34 cellular contexts compared by ENCODE assay signal in the genomic region with DNA sequence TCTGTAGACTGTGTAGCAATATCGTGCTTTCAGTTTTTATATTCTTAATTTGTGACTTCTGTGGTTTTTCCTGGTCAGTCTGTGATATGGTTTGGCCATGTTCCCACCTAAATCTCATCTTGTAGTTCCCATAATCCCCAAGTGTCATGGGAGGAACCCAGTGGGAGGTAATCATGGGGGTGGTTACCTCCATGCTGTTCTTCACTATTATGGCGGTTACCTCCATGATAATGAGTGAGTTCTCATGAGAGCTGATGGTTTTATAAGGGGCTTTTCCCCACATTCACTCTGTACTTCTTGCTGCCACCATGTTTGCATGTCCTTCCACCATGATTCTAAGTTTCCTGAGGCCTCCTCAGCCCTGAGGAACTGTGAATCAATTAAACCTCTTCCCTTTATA.
DNase-seq lines count a peak whose midpoint lies in the region; ATAC-seq, FAIRE-seq and TF ChIP-seq lines count a peak whose summit lies in the region.
"Had no signal": no experiment of that assay in that cellular context is flagged by ENCODE, and none has a peak within 500 bp of the region (broad histone marks: within the 10 kb centered on the region; RNA-seq: fewer than 3 reads in every experiment).

No MANE protein-coding gene starts in this region.

- no peak for TF ChIP-seq CTCF in K562 (IDR thresholded peaks at IDR 0.05 in 2 of 3, conservative IDR thresholded peaks at IDR 0.05 in 1 of 3; ENCODE audit: insufficient read depth in 2 of 3, low read depth in 1 of 3, low read length in 3 of 3)
- TF ChIP-seq CTCF in type B pancreatic cell (conservative IDR thresholded peaks at IDR 0.05): no peak
- TF ChIP-seq CTCF in CD4-positive, alpha-beta T cell (IDR thresholded peaks at IDR 0.05): no peak

- BruUV-seq in K562 (replicated peaks; lab: Mats Ljungman, UMichigan): no TSS peak

- no peak overlapping the region for H3K18ac ChIP-seq in mesendoderm (ENCODE audit: low read length)

- no peak overlapping the region for H4K8ac ChIP-seq in mesendoderm (ENCODE audit: low read depth, low read length)

- H3K27ac ChIP-seq in K562 (ENCODE audit: extremely low read depth, low read depth, low read length) (no peak overlapping the region), mesendoderm (ENCODE audit: low read depth, low read length) (no peak overlapping the region)
- H3K27ac ChIP-seq in CD4-positive, alpha-beta T cell (ENCODE audit: low read depth, low read length): no peak overlapping the region
- H3K27ac ChIP-seq: 22Rv1; A549; BLaER1; BLaER1 treated with 17β-estradiol and CSF1 and Interleukin-3, amounts not matched to agents 10 nM and 100 nM; C4-2B had no signal

- in situ Hi-C loops in K562 (cut with MboI): no loop called here

- peak; percentile 30 for DNase-seq in OCI-M1 (lab: John Stamatoyannopoulos, UW)
- peak in 1 of 4 experiments; percentile 28 for DNase-seq in K562 (ENCODE audit: extremely low read depth in 1 of 4, low spot score in 3 of 4)
- DNase-seq in mesendoderm: peak; percentile 10
- no peak for DNase-seq in type B pancreatic cell (ENCODE audit: extremely low spot score, unreplicated experiment)
- no peak for DNase-seq in activated CD8-positive, alpha-beta memory T cell treated with anti-CD3 and anti-CD28 coated beads, Interleukin-2, amount 50 U/mL, for 4 hours
- no peak for DNase-seq in CD4-positive, alpha-beta T cell
- DNase-seq: 8988T; ACHN; AML-193; BE2C; C1 segment of cervical spinal cord; Caco-2; Calu3; CD4-positive, alpha-beta memory T cell; CD4-positive, CD25-positive, alpha-beta regulatory T cell; CD8-positive, alpha-beta memory T cell; CD8-positive, alpha-beta T cell; COR-L47; DMS 273 treated with DMSO at 0.1 percent for 48 hours; DMS153; DMS53; DMS79; DMS79 treated with DMSO at 0.1 percent for 48 hours; DND-41; EL had no signal

- no peak overlapping the region for H3K4ac ChIP-seq in mesendoderm (ENCODE audit: low read depth, low read length)

- H2BK15ac ChIP-seq in mesendoderm (replicated peaks; ENCODE audit: low read depth): no peak overlapping the region

- no peak overlapping the region for H3K9ac ChIP-seq in K562 (ENCODE audit: insufficient read depth in 1 of 2, low read depth in 2 of 2, low read length in 2 of 2)
- H3K9ac ChIP-seq in mesendoderm (ENCODE audit: low read length): no peak overlapping the region
- H3K9ac ChIP-seq: BLaER1; BLaER1 treated with 17β-estradiol and CSF1 and Interleukin-3, amounts not matched to agents 10 nM and 100 nM had no signal

- no peaks in the 10 kb centered on the region for H3K9me3 ChIP-seq in K562 (replicated peaks; ENCODE audit: control insufficient read depth, insufficient read depth, low read depth, low read length)
- no peaks in the 10 kb centered on the region for H3K9me3 ChIP-seq in CD4-positive, alpha-beta T cell (ENCODE audit: control insufficient read depth, low read length)
- H3K9me3 ChIP-seq: A549; BE2C; BLaER1; BLaER1 treated with 17β-estradiol and CSF1 and Interleukin-3, amounts not matched to agents 10 nM and 100 nM; Caco-2 had no signal

- no peaks in the 10 kb centered on the region for H3K79me1 ChIP-seq in mesendoderm (ENCODE audit: low read length)

- no peak overlapping the region for H3K27ac Mint-ChIP-seq in type B pancreatic cell
- no peak overlapping the region for H3K27ac Mint-ChIP-seq in CD4-positive, alpha-beta T cell
- H3K27ac Mint-ChIP-seq: B cell; CD14-positive monocyte; CD4-positive, alpha-beta memory T cell; CD4-positive, CD25-positive, alpha-beta regulatory T cell; CD8-positive, alpha-beta memory T cell; CD8-positive, alpha-beta T cell had no signal

- H3K36me3 ChIP-seq in K562 (ENCODE audit: control insufficient read depth, insufficient read depth, low read length) (peaks cover 54% of the 10 kb centered on the region), mesendoderm (ENCODE audit: control insufficient read depth, insufficient read depth, low read length) (no peaks in the 10 kb centered on the region)
- H3K36me3 ChIP-seq: BE2C; BLaER1; BLaER1 treated with 17β-estradiol and CSF1 and Interleukin-3, amounts not matched to agents 10 nM and 100 nM had no signal

- no peaks in the 10 kb centered on the region for H3K27me3 Mint-ChIP-seq in type B pancreatic cell
- H3K27me3 Mint-ChIP-seq in CD4-positive, alpha-beta T cell: no peaks in the 10 kb centered on the region
- H3K27me3 Mint-ChIP-seq: CD4-positive, CD25-positive, alpha-beta regulatory T cell; CD8-positive, alpha-beta memory T cell had no signal

- TF ChIP-seq RAD21 in K562 (CRISPR knock-in tag; conservative IDR thresholded peaks at IDR 0.05 in 1 of 2, IDR thresholded peaks at IDR 0.05 in 1 of 2): no peak

- WGBS in K562 (ENCODE audit: insufficient coverage, low coverage, missing lambda C conversion rate): 26% methylated on average over 2 of the region's 2 CpGs
- no CpG with 5 or more reads among the region's 2 CpGs for WGBS in mesendoderm (ENCODE audit: extremely low coverage, insufficient coverage, low lambda C conversion rate)

- H2BK5ac ChIP-seq in mesendoderm (ENCODE audit: low read length): no peak overlapping the region

- peak; percentile 15 for FAIRE-seq in K562 (lab: Jason Lieb, UNC)
- FAIRE-seq: A204.1, A549, D721Med had no signal

- H3K4me3 ChIP-seq in K562 (no peak overlapping the region), mesendoderm (ENCODE audit: low read length) (no peak overlapping the region)
- H3K4me3 ChIP-seq: A549; BLaER1; BLaER1 treated with 17β-estradiol and CSF1 and Interleukin-3, amounts not matched to agents 10 nM and 100 nM had no signal

- no peaks in the 10 kb centered on the region for H3K36me3 Mint-ChIP-seq in type B pancreatic cell
- H3K36me3 Mint-ChIP-seq in CD4-positive, alpha-beta T cell (ENCODE audit: low read depth): no peaks in the 10 kb centered on the region
- H3K36me3 Mint-ChIP-seq: CD14-positive monocyte; CD4-positive, alpha-beta memory T cell; CD4-positive, CD25-positive, alpha-beta regulatory T cell; CD8-positive, alpha-beta T cell had no signal

- no peaks in the 10 kb centered on the region for H3K27me3 ChIP-seq in K562 (ENCODE audit: control insufficient read depth in 2 of 2, insufficient read depth in 2 of 2, low read length in 2 of 2)
- H3K27me3 ChIP-seq in mesendoderm (ENCODE audit: insufficient read depth, low read length, poor library complexity): no peaks in the 10 kb centered on the region
- no peaks in the 10 kb centered on the region for H3K27me3 ChIP-seq in CD4-positive, alpha-beta T cell (ENCODE audit: control insufficient read depth, insufficient read depth, low read length)
- H3K27me3 ChIP-seq: BE2C; BLaER1; BLaER1 treated with 17β-estradiol and CSF1 and Interleukin-3, amounts not matched to agents 10 nM and 100 nM had no signal

- intact Hi-C loops in K562 (cut with micrococcal nuclease): no loop called here
- intact Hi-C loops in CD4-positive, alpha-beta T cell (cut with DNase I, micrococcal nuclease): no loop called here

- H3K23ac ChIP-seq in mesendoderm (ENCODE audit: low read length): no peak overlapping the region

- no peaks in the 10 kb centered on the region for H3K4me1 Mint-ChIP-seq in type B pancreatic cell (ENCODE audit: unreplicated experiment)
- no peaks in the 10 kb centered on the region for H3K4me1 Mint-ChIP-seq in CD4-positive, alpha-beta T cell (ENCODE audit: low read depth)
- H3K4me1 Mint-ChIP-seq: B cell; CD14-positive monocyte; CD4-positive, alpha-beta memory T cell; CD4-positive, CD25-positive, alpha-beta regulatory T cell; CD8-positive, alpha-beta memory T cell had no signal

- H3K9me3 Mint-ChIP-seq in type B pancreatic cell: no peaks in the 10 kb centered on the region
- no peaks in the 10 kb centered on the region for H3K9me3 Mint-ChIP-seq in CD4-positive, alpha-beta T cell

- CTCF ChIA-PET in K562 (lab: Yijun Ruan, JAX; ENCODE audit: low intra/inter-chr PET ratio): no interaction called here
- CTCF ChIA-PET in CD4-positive, alpha-beta T cell (lab: Charles Lee): no interaction called here

- no peaks in the 10 kb centered on the region for H4K20me1 ChIP-seq in K562 (replicated peaks; ENCODE audit: control insufficient read depth, insufficient read depth, low read length)
- H4K20me1 ChIP-seq: BLaER1; BLaER1 treated with 17β-estradiol and CSF1 and Interleukin-3, amounts not matched to agents 10 nM and 100 nM had no signal

- POLR2A ChIA-PET in K562 (lab: Yijun Ruan, JAX): no interaction called here
- POLR2A ChIA-PET in CD4-positive, alpha-beta T cell (lab: Charles Lee): no interaction called here

- TF ChIP-seq POLR2A in K562 (conservative IDR thresholded peaks at IDR 0.05): no peak

- no peaks in the 10 kb centered on the region for H3K79me2 ChIP-seq in K562 (ENCODE audit: control insufficient read depth, insufficient read depth, low read length)
- H3K79me2 ChIP-seq in mesendoderm (ENCODE audit: control insufficient read depth, insufficient read depth, low read length): no peaks in the 10 kb centered on the region

- H2AFZ ChIP-seq in K562 (ENCODE audit: low read depth, low read length): no peak overlapping the region

- no peak for TF ChIP-seq EP300 in K562 (IDR thresholded peaks at IDR 0.05; ENCODE audit: low read length)

- H3K56ac ChIP-seq in mesendoderm (ENCODE audit: low read length): no peak overlapping the region

- no peaks in the 10 kb centered on the region for H3K9me1 ChIP-seq in K562 (ENCODE audit: control insufficient read depth, insufficient read depth, low read length)

- no peak overlapping the region for H2BK120ac ChIP-seq in mesendoderm (ENCODE audit: low read depth, low read length)

- H2AK5ac ChIP-seq in mesendoderm (ENCODE audit: low read length): no peak overlapping the region

- no peak overlapping the region for H3K4me3 Mint-ChIP-seq in type B pancreatic cell
- no peak overlapping the region for H3K4me3 Mint-ChIP-seq in CD4-positive, alpha-beta T cell
- H3K4me3 Mint-ChIP-seq: B cell; CD14-positive monocyte; CD4-positive, alpha-beta memory T cell; CD8-positive, alpha-beta memory T cell; CD8-positive, alpha-beta T cell had no signal

- H3K4me1 ChIP-seq in K562 (replicated peaks in 1 of 2; ENCODE audit: control insufficient read depth in 2 of 2, insufficient read depth in 2 of 2, low read length in 2 of 2) (no peaks in the 10 kb centered on the region; a peak in 1 of 5 replicates), mesendoderm (ENCODE audit: control insufficient read depth, low read depth, low read length) (no peaks in the 10 kb centered on the region)
- H3K4me1 ChIP-seq: A549; BE2C; BLaER1; BLaER1 treated with 17β-estradiol and CSF1 and Interleukin-3, amounts not matched to agents 10 nM and 100 nM; Caco-2 had no signal

- ATAC-seq in K562: peak; percentile 58; the same call in 2 of the 3 replicates
- no peak for ATAC-seq in CD4-positive, alpha-beta T cell (ENCODE audit: poor library complexity)
- ATAC-seq: A549; CD8-positive, alpha-beta T cell had no signal

- H4K5ac ChIP-seq in mesendoderm (ENCODE audit: low read length): no peak overlapping the region

- H3K4me2 ChIP-seq in K562 (ENCODE audit: insufficient read depth, low read length) (no peak overlapping the region), mesendoderm (ENCODE audit: low read length) (no peak overlapping the region)
- H3K4me2 ChIP-seq: A549; BLaER1; BLaER1 treated with 17β-estradiol and CSF1 and Interleukin-3, amounts not matched to agents 10 nM and 100 nM had no signal

TF ChIP-seq in K562, 482 proteins besides CTCF, POLR2A, EP300 and RAD21 (continues in another document):
- peak; percentile 51; the same call in 1 of the 2 replicates for TF ChIP-seq EHMT2 (IDR thresholded peaks at IDR 0.05)

Comparison
In these comparisons a context has a peak if more than half of its experiments do, and no peak if none do; other contexts are left out.
1. DNase-seq: peak in OCI-M1 (single experiment) and mesendoderm (single experiment); none in type B pancreatic cell (single experiment), activated CD8-positive, alpha-beta memory T cell treated with anti-CD3 and anti-CD28 coated beads, Interleukin-2, amount 50 U/mL, for 4 hours (single experiment) and CD4-positive, alpha-beta T cell (0 of 10).